15 cellular contexts compared by ENCODE assay signal in the genomic region with DNA sequence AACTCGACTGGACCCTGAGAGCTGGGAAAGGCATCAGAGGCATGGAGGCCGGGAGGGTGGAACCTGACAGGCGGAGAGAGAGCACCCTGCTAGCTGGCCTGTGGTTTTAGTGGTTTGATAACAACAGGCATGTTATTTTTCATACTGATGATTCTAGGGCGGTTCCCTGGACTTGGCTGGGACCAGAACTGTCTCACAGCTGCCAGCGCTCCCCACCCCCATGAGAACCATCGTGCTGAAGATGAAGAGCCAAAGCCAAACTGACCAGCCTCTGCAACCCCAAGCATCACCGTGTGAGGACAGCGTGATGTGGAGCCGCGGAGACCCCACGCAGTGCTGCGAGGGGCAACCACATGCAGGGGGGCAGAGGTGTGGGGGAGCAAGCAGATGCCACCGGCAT. TPM values are rescaled to one million over a fixed set of nuclear protein-coding genes. Genes with fewer than 3 reads are reported as not detected.
A peak's percentile ranks its signal among the peaks of the same experiment; 100 is the strongest.
DNase-seq lines count a peak whose midpoint lies in the region; ATAC-seq and TF ChIP-seq lines count a peak whose summit lies in the region.
"Had no signal": no experiment of that assay in that cellular context is flagged by ENCODE, and none has a peak within 500 bp of the region (broad histone marks: within the 10 kb centered on the region; RNA-seq: fewer than 3 reads in every experiment).

No MANE protein-coding gene starts in this region.

- WGBS in heart left ventricle, 4 donors, result 43 to 56% (median 50%) methylated on average over 12 to 13 of the region's 13 CpGs

- ATAC-seq in heart left ventricle (peak; percentile 6 to 65 (median 46)), sciatic nerve (peak; percentile 73), GM21360 (IDR thresholded peaks at IDR 0.05; ENCODE audit: unreplicated experiment) (no peak), GM21619 (IDR thresholded peaks at IDR 0.05; ENCODE audit: unreplicated experiment) (no peak)

- POLR2A ChIA-PET in CD8-positive, alpha-beta memory T cell (lab: Charles Lee), result interaction anchor here (1.4 to 2.0 kb wide), 2 partner anchors 11 to 59 kb away, joined by 3 to 11 read pairs; no protein-coding TSS in a partner anchor

- in situ Hi-C loops in astrocyte of the cerebellum (cut with HindIII; ENCODE audit: low sequenced_read_pairs) (no loop called here), HAP-1 (cut with MboI; ENCODE audit: low sequenced_read_pairs) (no loop called here)

- TF ChIP-seq POLR2A in heart left ventricle (IDR thresholded peaks at IDR 0.05), result no peak

- H3K36me3 ChIP-seq in CD8-positive, alpha-beta memory T cell (ENCODE audit: insufficient read depth, low read length), result no peaks in the 10 kb centered on the region
- peaks cover 0 to 69% (median 43%) of the 10 kb centered on the region in 9 donors for H3K36me3 ChIP-seq in heart left ventricle
- 0 out of 2 replicates have a peak, but pooled peaks cover 5% of the 10 kb centered on the region for H3K36me3 ChIP-seq in HAP-1 (replicated peaks)

- peak overlapping the region in 7 of 8 donors; percentile 28 to 89 (median 56) for H3K27ac Mint-ChIP-seq in CD8-positive, alpha-beta memory T cell
- H3K27ac Mint-ChIP-seq: CD4-positive, CD25-positive, alpha-beta regulatory T cell; type B pancreatic cell had no signal

- H3K4me3 ChIP-seq in CD8-positive, alpha-beta memory T cell (ENCODE audit: low read length), result no peak overlapping the region
- H3K4me3 ChIP-seq in astrocyte of the cerebellum (ENCODE audit: low read depth, low read length) (no peak overlapping the region), heart left ventricle (peak overlapping the region in 1 of 12 donors; percentile 3), HAP-1 (no peak overlapping the region)

- TF ChIP-seq CTCF in astrocyte of the cerebellum (IDR thresholded peaks at IDR 0.05; ENCODE audit: low read depth, low read length, missing control alignments), result no peak
- no peak for TF ChIP-seq CTCF in heart left ventricle (IDR thresholded peaks at IDR 0.05)

- no peaks in the 10 kb centered on the region for H3K9me3 ChIP-seq in CD8-positive, alpha-beta memory T cell (ENCODE audit: low read length)
- H3K9me3 ChIP-seq in heart left ventricle, result no peaks in the 10 kb centered on the region
- no peaks in the 10 kb centered on the region for H3K9me3 ChIP-seq in HAP-1

- H3K4me1 ChIP-seq in CD8-positive, alpha-beta memory T cell (ENCODE audit: insufficient read depth, low read length), result peaks cover 33% of the 10 kb centered on the region
- H3K4me1 ChIP-seq in heart left ventricle (peaks cover 14 to 69% (median 60%) of the 10 kb centered on the region in 12 donors), HAP-1 (no peaks in the 10 kb centered on the region)

- intact Hi-C loops in heart left ventricle (cut with DNase I) (loop anchor here in 7 of 10 donors (5.0 to 10.0 kb wide), 5 partner anchors 35 to 160 kb away; partner anchors contain the start of genes MFSD11 (in 1 of the 7) and SRSF2 (in 1 of the 7)), sciatic nerve (cut with DNase I) (no loop called here)

- no peak overlapping the region for H3K27ac ChIP-seq in CD8-positive, alpha-beta memory T cell (ENCODE audit: low read depth, low read length)
- peak overlapping the region; percentile 36 to 99 (median 89) for H3K27ac ChIP-seq in heart left ventricle

- H3K4me1 Mint-ChIP-seq in CD8-positive, alpha-beta memory T cell, result peaks cover 15 to 18% (median 18%) of the 10 kb centered on the region in 3 donors

- H3K27me3 ChIP-seq in CD8-positive, alpha-beta memory T cell (ENCODE audit: insufficient read depth, low read length, poor library complexity, severe bottlenecking), result no peaks in the 10 kb centered on the region
- H3K27me3 ChIP-seq in heart left ventricle, result no peaks in the 10 kb centered on the region
- H3K27me3 ChIP-seq in HAP-1 (ENCODE audit: low read depth), result no peaks in the 10 kb centered on the region

- H3K36me3 Mint-ChIP-seq in CD8-positive, alpha-beta memory T cell, result peaks cover 0 to 15% (median 2%) of the 10 kb centered on the region in 3 donors

- no peaks in the 10 kb centered on the region for H3K27me3 Mint-ChIP-seq in CD8-positive, alpha-beta memory T cell
- H3K27me3 Mint-ChIP-seq: CD4-positive, CD25-positive, alpha-beta regulatory T cell; type B pancreatic cell had no signal

- CTCF ChIA-PET in CD8-positive, alpha-beta memory T cell (lab: Charles Lee), result interaction anchor here (1.0 to 4.0 kb wide), 21 partner anchors 10 to 238 kb away, joined by 3 to 26 read pairs (median 4); partner anchors contain the start of genes MXRA7 and ST6GALNAC2

- no peaks in the 10 kb centered on the region for H3K9me3 Mint-ChIP-seq in CD8-positive, alpha-beta memory T cell
- H3K9me3 Mint-ChIP-seq: CD4-positive, CD25-positive, alpha-beta regulatory T cell; neural crest cell; type B pancreatic cell had no signal

- H3K4me3 Mint-ChIP-seq in CD8-positive, alpha-beta memory T cell, result peak overlapping the region in 4 of 7 donors; percentile 22 to 79 (median 48)
- H3K4me3 Mint-ChIP-seq: CD4-positive, CD25-positive, alpha-beta regulatory T cell; neural crest cell; type B pancreatic cell had no signal

- no peak for DNase-seq in CD8-positive, alpha-beta memory T cell
- peak; percentile 38 for DNase-seq in astrocyte of the cerebellum (ENCODE audit: low read depth)
- peak in 4 of 5 donors; percentile 64 to 80 (median 72) for DNase-seq in heart left ventricle
- peak; percentile 74 for DNase-seq in sciatic nerve (ENCODE audit: low spot score)
- no peak for DNase-seq in HAP-1 (ENCODE audit: low spot score in 2 of 2)
- DNase-seq in stimulated activated CD4-positive, alpha-beta T cell treated with anti-CD3 and anti-CD28 coated beads, Interleukin-4, amount 100 ng/mL, for 24 hours, result no peak
- DNase-seq: CD4-positive, CD25-positive, alpha-beta regulatory T cell; NCI-H1694; T-helper 9 cell had no signal

RNA-seq across cellular contexts. Expression of gene MXRA7, which starts 28.5 kb away (rescaled TPM):
- 10 to 100 TPM; 27.1 to 29.1 TPM for total RNA-seq in CD8-positive, alpha-beta memory T cell
- 30.6 TPM for polyA plus RNA-seq in CD8-positive, alpha-beta memory T cell
- total RNA-seq in heart left ventricle (100 to 1,000 TPM; 270 to 539 (median 466) TPM), sciatic nerve (185 TPM)
- 100 to 1,000 TPM; 240 to 245 TPM for polyA plus RNA-seq in heart left ventricle

RNA-seq across cellular contexts. Expression of gene ST6GALNAC1, which starts 38.7 kb away (rescaled TPM):
- total RNA-seq in CD8-positive, alpha-beta memory T cell, result under 1 TPM in 1 of 2 experiments, not detected in 1; 0.46 TPM
- 0.28 TPM for polyA plus RNA-seq in CD8-positive, alpha-beta memory T cell
- 10 to 100 TPM in 1 of 9 donors, 1 to 10 TPM in 8; 1.7 to 10.3 (median 3.5) TPM for total RNA-seq in heart left ventricle
- polyA plus RNA-seq in heart left ventricle, result 1 to 10 TPM; 3.1 to 4.2 TPM
- total RNA-seq in sciatic nerve, result 1.8 TPM
- total RNA-seq: dermis microvascular lymphatic vessel endothelial cell, neural crest cell, OCI-LY7 had no signal

RNA-seq across cellular contexts. Expression of gene JMJD6, which starts 44.1 kb away (rescaled TPM):
- total RNA-seq in CD8-positive, alpha-beta memory T cell, result 10 to 100 TPM; 62.7 to 66.8 TPM
- 37.1 TPM for polyA plus RNA-seq in CD8-positive, alpha-beta memory T cell
- total RNA-seq in heart left ventricle, result 10 to 100 TPM; 32.4 to 67.0 (median 39.1) TPM
- polyA plus RNA-seq in heart left ventricle, result 10 to 100 TPM; 30.1 to 75.6 TPM
- 37.2 TPM for total RNA-seq in sciatic nerve

RNA-seq across cellular contexts. Expression of gene METTL23, which starts 44.3 kb away (rescaled TPM):
- 10 to 100 TPM; 43.6 to 44.6 TPM for total RNA-seq in CD8-positive, alpha-beta memory T cell
- 152 TPM for polyA plus RNA-seq in CD8-positive, alpha-beta memory T cell
- total RNA-seq in heart left ventricle (10 to 100 TPM; 22.1 to 33.7 (median 24.0) TPM), sciatic nerve (29.1 TPM)
- polyA plus RNA-seq in heart left ventricle, result 10 to 100 TPM; 23.8 to 26.4 TPM

RNA-seq across cellular contexts. Expression of gene SRSF2, which starts 54.8 kb away (rescaled TPM):
- 100 to 1,000 TPM; 626 to 630 TPM for total RNA-seq in CD8-positive, alpha-beta memory T cell
- 111 TPM for polyA plus RNA-seq in CD8-positive, alpha-beta memory T cell
- total RNA-seq in heart left ventricle, result 100 to 1,000 TPM in 3 of 9 donors, 10 to 100 TPM in 6; 67.0 to 155 (median 79.5) TPM
- 10 to 100 TPM; 69.1 to 88.6 TPM for polyA plus RNA-seq in heart left ventricle
- total RNA-seq in sciatic nerve, result 154 TPM

Comparison
In these comparisons a context has a peak if more than half of its experiments do, and no peak if none do; other contexts are left out.
1. DNase-seq: peak in astrocyte of the cerebellum (single experiment), heart left ventricle (4 of 5) and sciatic nerve (single experiment); none in CD8-positive, alpha-beta memory T cell (0 of 5), HAP-1 (0 of 2) and stimulated activated CD4-positive, alpha-beta T cell treated with anti-CD3 and anti-CD28 coated beads, Interleukin-4, amount 100 ng/mL, for 24 hours (single experiment).
2. ATAC-seq: peak in heart left ventricle (4 of 4) and sciatic nerve (single experiment); none in GM21360 (single experiment) and GM21619 (single experiment).